ENCODE assay signal across 8 cellular contexts in the genomic region with DNA sequence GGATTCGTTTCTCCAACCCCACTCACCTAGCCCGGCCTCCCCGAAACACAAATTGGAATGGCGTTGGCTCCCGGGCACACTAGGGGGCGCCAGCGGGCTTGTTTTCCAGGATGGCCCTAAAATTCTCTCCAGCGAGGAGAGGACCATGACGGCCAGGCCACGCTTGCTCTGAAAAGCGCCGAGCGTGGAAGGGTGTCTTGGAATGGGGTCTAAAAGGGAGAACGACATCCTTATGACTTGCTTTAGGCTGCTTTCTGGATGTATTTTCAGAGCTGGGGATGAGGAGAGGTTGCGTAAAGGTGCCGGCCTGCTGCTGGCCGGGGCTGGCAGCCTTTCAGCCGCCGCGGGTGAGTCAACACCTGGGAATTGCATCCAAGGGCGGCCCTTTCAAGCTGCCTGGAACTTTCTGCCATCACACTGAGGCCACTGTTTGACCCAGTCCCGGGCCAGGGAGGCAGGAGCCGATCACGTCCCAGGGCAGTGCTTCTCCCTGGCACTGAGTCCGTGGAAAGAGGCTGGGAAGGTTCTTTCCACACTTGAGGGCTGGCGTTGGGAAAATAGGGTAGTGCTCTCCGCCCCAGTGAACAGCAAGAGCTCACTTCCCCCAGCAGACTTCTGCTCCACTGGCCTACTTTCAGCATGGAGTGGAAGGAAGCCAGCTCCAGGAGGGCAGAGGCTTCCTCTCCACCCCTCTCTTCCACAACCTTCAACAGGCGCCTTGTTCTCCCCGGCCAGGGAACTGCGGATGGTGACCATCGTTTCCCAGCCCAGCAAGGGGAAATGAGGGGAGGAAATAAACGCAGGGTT.
DNase-seq lines count a peak whose midpoint lies in the region; ATAC-seq and TF ChIP-seq lines count a peak whose summit lies in the region.

No MANE protein-coding gene starts in this region.

- H3K4me1 ChIP-seq in right lobe of liver = peaks cover 0 to 13% (median 6%) of the 10 kb centered on the region in 4 donors

- TF ChIP-seq POLR2A in right lobe of liver (IDR thresholded peaks at IDR 0.05) = no peak

- peak overlapping the region; percentile 14 to 47 (median 39) for H3K4me3 ChIP-seq in right lobe of liver

- peak; percentile 72 for DNase-seq in A172 (ENCODE audit: low spot score)
- peak; percentile 65 to 89 for DNase-seq in NCI-H526 (lab: John Stamatoyannopoulos, UW)
- peak; percentile 90 to 92 for DNase-seq in activated CD4-positive, alpha-beta T cell treated with anti-CD3 and anti-CD28 coated beads, Interleukin-2, amount 50 U/mL, for 48 hours
- DNase-seq in dermis microvascular lymphatic vessel endothelial cell (ENCODE audit: low read depth in 2 of 2) = peak; percentile 64 to 83
- DNase-seq in right lobe of liver = peak; percentile 91 to 96 (median 94)
- peak; percentile 88 for DNase-seq in stimulated activated CD4-positive, alpha-beta T cell treated with anti-CD3 and anti-CD28 coated beads, Interleukin-4, amount 100 ng/mL, for 24 hours

- intact Hi-C loops in right lobe of liver (cut with DNase I) = no loop called here

- no peaks in the 10 kb centered on the region for H3K9me3 ChIP-seq in right lobe of liver

- no peaks in the 10 kb centered on the region for H3K27me3 ChIP-seq in right lobe of liver

- H3K36me3 ChIP-seq in right lobe of liver = no peaks in the 10 kb centered on the region

- 4% methylated on average over 18 of the region's 32 CpGs for WGBS in right lobe of liver (ENCODE audit: insufficient coverage, low coverage, low lambda C conversion rate, missing lambda C conversion rate)

- peak; percentile 92 to 98 (median 96) for TF ChIP-seq CTCF in right lobe of liver (IDR thresholded peaks at IDR 0.05)

- H3K27ac ChIP-seq in right lobe of liver = peak overlapping the region; percentile 79 to 89 (median 87)

- ATAC-seq in GM18858 (IDR thresholded peaks at IDR 0.05; ENCODE audit: unreplicated experiment) (peak; percentile 49), HG03432 (IDR thresholded peaks at IDR 0.05; ENCODE audit: unreplicated experiment) (peak; percentile 86), right lobe of liver (peak; percentile 89 to 93 (median 92))

Comparison
In these comparisons a context has a peak if more than half of its experiments do, and no peak if none do; other contexts are left out.
1. Peak in every context shown above with its lines: DNase-seq, ATAC-seq, H3K4me3 ChIP-seq and H3K27ac ChIP-seq.